ENCODE assay signal across 18 cellular contexts in genomic region chr20:7383218-7383617, GRCh38.
DNase-seq lines count a peak whose midpoint lies in the region; ATAC-seq, FAIRE-seq and TF ChIP-seq lines count a peak whose summit lies in the region.
"Had no signal": no experiment of that assay in that cellular context is flagged by ENCODE, and none has a peak within 500 bp of the region (broad histone marks: within the 10 kb centered on the region; RNA-seq: fewer than 3 reads in every experiment).

No MANE protein-coding gene starts in this region.

- POLR2A ChIA-PET in HepG2 (lab: Yijun Ruan, JAX) = no interaction called here

- no peak for TF ChIP-seq RAD21 in HepG2 (CRISPR knock-in tag; IDR thresholded peaks at IDR 0.05)

- intact Hi-C loops in HepG2 (cut with micrococcal nuclease; ENCODE audit: unreplicated experiment) = no loop called here

- H3K9me3 ChIP-seq in HepG2 (ENCODE audit: low read length) = no peaks in the 10 kb centered on the region
- H3K9me3 ChIP-seq: BE2C had no signal

- H3K4me1 Mint-ChIP-seq in endothelial cell (ENCODE audit: unreplicated experiment) = no peaks in the 10 kb centered on the region
- H3K4me1 Mint-ChIP-seq: T-helper 17 cell had no signal

- no peak overlapping the region for H3K4me2 ChIP-seq in HepG2 (ENCODE audit: low read depth, low read length)

- H3K9me3 Mint-ChIP-seq in endothelial cell (ENCODE audit: unreplicated experiment) = no peaks in the 10 kb centered on the region

- H3K36me3 ChIP-seq in HepG2 (replicated peaks in 1 of 2; ENCODE audit: control insufficient read depth in 1 of 2, insufficient read depth in 2 of 2, low read length in 2 of 2) = no peaks in the 10 kb centered on the region
- H3K36me3 ChIP-seq: BE2C had no signal

- ATAC-seq in HepG2 = no peak
- ATAC-seq: T-helper 17 cell had no signal

- no peaks in the 10 kb centered on the region for H4K20me1 ChIP-seq in HepG2 (ENCODE audit: insufficient read depth, low read length)

- no peaks in the 10 kb centered on the region for H3K4me1 ChIP-seq in HepG2 (ENCODE audit: insufficient read depth, low read length)
- H3K4me1 ChIP-seq: BE2C had no signal

- no peak overlapping the region for H2AFZ ChIP-seq in HepG2 (ENCODE audit: low read length)

- FAIRE-seq in H54 (lab: Jason Lieb, UNC) (peak; percentile 11), HepG2 (lab: Jason Lieb, UNC) (no peak)

- H3K27ac ChIP-seq in HepG2 (ENCODE audit: extremely low read length, insufficient read depth, low read length) = no peak overlapping the region

- H3K4me3 Mint-ChIP-seq in endothelial cell (ENCODE audit: unreplicated experiment) = no peak overlapping the region
- H3K4me3 Mint-ChIP-seq: T-helper 17 cell had no signal

- no peaks in the 10 kb centered on the region for H3K27me3 ChIP-seq in HepG2 (ENCODE audit: control insufficient read depth in 1 of 2, insufficient read depth in 2 of 2, low read length in 2 of 2)

- in situ Hi-C loops in Caki2 (cut with HindIII; ENCODE audit: low pct_unique_long_range_greater_than_20kb, low sequenced_read_pairs) = no loop called here
- in situ Hi-C loops in HepG2 (cut with HindIII; ENCODE audit: extremely low pct_ligation_motif_present, low pct_unique_long_range_greater_than_20kb) = no loop called here

- no peaks in the 10 kb centered on the region for H3K36me3 Mint-ChIP-seq in endothelial cell (ENCODE audit: low read depth, unreplicated experiment)

- no peak overlapping the region for H3K4me3 ChIP-seq in HepG2 (replicated peaks in 1 of 3; ENCODE audit: insufficient read depth in 1 of 3, low read depth in 2 of 3, low read length in 3 of 3)

- no peak overlapping the region for H3K27ac Mint-ChIP-seq in endothelial cell (ENCODE audit: unreplicated experiment)
- H3K27ac Mint-ChIP-seq: T-helper 17 cell had no signal

- BruUV-seq in HepG2 (replicated peaks; lab: Mats Ljungman, UMichigan) = no TSS peak

- H3K79me2 ChIP-seq in HepG2 (ENCODE audit: insufficient read depth, low read length) = no peaks in the 10 kb centered on the region

- no peak for TF ChIP-seq CTCF in endothelial cell (IDR thresholded peaks at IDR 0.05; ENCODE audit: unreplicated experiment)
- TF ChIP-seq CTCF in HepG2 (CRISPR knock-in tag; IDR thresholded peaks at IDR 0.05) = no peak

- H3K27me3 Mint-ChIP-seq in endothelial cell (ENCODE audit: unreplicated experiment) = no peaks in the 10 kb centered on the region
- H3K27me3 Mint-ChIP-seq: T-helper 17 cell had no signal

- TF ChIP-seq POLR2A in H54 (IDR thresholded peaks at IDR 0.05; ENCODE audit: low read depth, low read length) = no peak
- no peak for TF ChIP-seq POLR2A in HepG2 (IDR thresholded peaks at IDR 0.05; ENCODE audit: insufficient read depth in 1 of 2, low read depth in 2 of 2, low read length in 2 of 2)

- TF ChIP-seq EP300 in HepG2 (IDR thresholded peaks at IDR 0.05; ENCODE audit: low read depth in 2 of 2, low read length in 2 of 2) (no peak), HepG2 (CRISPR knock-in tag; IDR thresholded peaks at IDR 0.05; ENCODE audit: borderline replicate concordance) (no peak)

- DNase-seq in Caki2 (ENCODE audit: low read depth) = peak; percentile 8
- DNase-seq in H54 (ENCODE audit: insufficient read length, low spot score) = no peak
- DNase-seq in NCI-H69 (lab: John Stamatoyannopoulos, UW) = peak; percentile 68
- peak; percentile 51 for DNase-seq in left kidney (ENCODE audit: low read depth, low spot score)
- no peak for DNase-seq in HK-2 (ENCODE audit: unreplicated experiment)
- DNase-seq in endothelial cell (ENCODE audit: low spot score) = no peak
- DNase-seq in HepG2 (ENCODE audit: low spot score) = no peak
- DNase-seq: BE2C, DMS 273 treated with DMSO at 0.1 percent for 48 hours, GDM1, Karpas-422, NCI-H1417 treated with DMSO at 0.1 percent for 48 hours, NCI-H2081, NCI-H446 treated with DMSO at 0.1 percent for 48 hours, NCI-H82, RPMI8226, SHP77, T-helper 17 cell had no signal

- H3K9ac ChIP-seq in HepG2 (ENCODE audit: insufficient read depth, low read depth, low read length) = no peak overlapping the region

- CTCF ChIA-PET in HepG2 (lab: Yijun Ruan, JAX; ENCODE audit: low intra/inter-chr PET ratio, low total read pairs) = no interaction called here

TF ChIP-seq in HepG2, 621 proteins besides CTCF, POLR2A, EP300 and RAD21:
- no peak for TF ChIP-seq THAP11 (CRISPR knock-in tag; IDR thresholded peaks at IDR 0.05)
- TF ChIP-seq ZFP36 (IDR thresholded peaks at IDR 0.05; ENCODE audit: borderline replicate concordance, low read depth, low read length, partially characterized antibody) = no peak
- no peak for TF ChIP-seq NR2C2 (CRISPR knock-in tag; IDR thresholded peaks at IDR 0.05; ENCODE audit: borderline replicate concordance)
- no peak for TF ChIP-seq FOXM1 (CRISPR knock-in tag; IDR thresholded peaks at IDR 0.05)
- no peak for TF ChIP-seq KMT2A (CRISPR knock-in tag; IDR thresholded peaks at IDR 0.05)
- TF ChIP-seq ZNF496 (CRISPR knock-in tag; IDR thresholded peaks at IDR 0.05; ENCODE audit: insufficient replicate concordance) = no peak
- no peak for TF ChIP-seq HOXA7 (CRISPR knock-in tag; IDR thresholded peaks at IDR 0.05)
- no peak for TF ChIP-seq ZNF136 (CRISPR knock-in tag; IDR thresholded peaks at IDR 0.05; ENCODE audit: low read depth)
- TF ChIP-seq ZC3H4 (CRISPR knock-in tag; IDR thresholded peaks at IDR 0.05; ENCODE audit: borderline replicate concordance) = no peak
- no peak for TF ChIP-seq ZNF567 (CRISPR knock-in tag; IDR thresholded peaks at IDR 0.05; ENCODE audit: borderline replicate concordance)

Comparison
In these comparisons a context has a peak if more than half of its experiments do, and no peak if none do; other contexts are left out.
1. DNase-seq: peak in Caki2 (single experiment), NCI-H69 (single experiment) and left kidney (single experiment); none in H54 (single experiment), HK-2 (single experiment), endothelial cell (single experiment) and HepG2 (single experiment).